In genomic region chr5:39449572-39449971, GRCh38 we compare ENCODE assay signal across 28 cellular contexts.
"Had no signal": no experiment of that assay in that cellular context is flagged by ENCODE, and none has a peak within 500 bp of the region (broad histone marks: within the 10 kb centered on the region; RNA-seq: fewer than 3 reads in every experiment).

No MANE protein-coding gene starts in this region.

- H3K36me3 Mint-ChIP-seq: immature natural killer cell; naive thymus-derived CD4-positive, alpha-beta T cell; natural killer cell treated with Interleukin-12 subunit alpha and Interleukin-12 subunit beta and Interleukin-15 and Interleukin-18, amount 100 ng/mL, for 72 hours; stimulated activated memory B cell treated with anti-CD40 and anti-IgM and Interleukin-4, amounts not matched to agents 10 μg/mL and 1 μg/mL and 100 μg/mL, for 72 hours had no signal

- H3K27ac ChIP-seq: left lung, lower lobe of right lung, ovary, right atrium auricular region, right lobe of liver, thyroid gland, upper lobe of left lung, vagina had no signal

- H3K27me3 Mint-ChIP-seq: stimulated activated memory B cell treated with anti-CD40 and anti-IgM and Interleukin-4, amounts not matched to agents 10 μg/mL and 1 μg/mL and 100 μg/mL, for 72 hours had no signal

- H3K36me3 ChIP-seq: left lung, lower lobe of right lung, ovary, right atrium auricular region, right lobe of liver, thyroid gland, transverse colon, upper lobe of left lung, vagina had no signal

- H3K9me3 Mint-ChIP-seq: immature natural killer cell; naive thymus-derived CD4-positive, alpha-beta T cell; natural killer cell treated with Interleukin-12 subunit alpha and Interleukin-12 subunit beta and Interleukin-15 and Interleukin-18, amount 100 ng/mL, for 72 hours; stimulated activated memory B cell treated with anti-CD40 and anti-IgM and Interleukin-4, amounts not matched to agents 10 μg/mL and 1 μg/mL and 100 μg/mL, for 72 hours; stimulated activated naive CD8-positive, alpha-beta T cell treated with anti-CD3 and anti-CD28 coated beads, Interleukin-15, amount 100 ng/mL, for 72 hours had no signal

- H3K4me1 Mint-ChIP-seq: immature natural killer cell; naive thymus-derived CD4-positive, alpha-beta T cell; stimulated activated memory B cell treated with anti-CD40 and anti-IgM and Interleukin-4, amounts not matched to agents 10 μg/mL and 1 μg/mL and 100 μg/mL, for 72 hours; stimulated activated naive CD8-positive, alpha-beta T cell treated with anti-CD3 and anti-CD28 coated beads, Interleukin-15, amount 100 ng/mL, for 72 hours had no signal

- H3K4me3 ChIP-seq: left lung, lower lobe of right lung, mucosa of descending colon, ovary, right atrium auricular region, right lobe of liver, smooth muscle cell, thyroid gland, transverse colon, upper lobe of left lung, vagina had no signal

- DNase-seq: hypothalamus; immature natural killer cell; kidney; left colon; left lung; lower lobe of right lung; mammary epithelial cell; mesendoderm; midbrain; mucosa of descending colon; naive thymus-derived CD4-positive, alpha-beta T cell; ovary; right lobe of liver; stimulated activated CD4-positive, alpha-beta T cell treated with anti-CD3 and anti-CD28 coated beads, Interleukin-1b, Interleukin-23, amount 100 ng/mL, for 48 hours; stimulated activated CD4-positive, alpha-beta T cell treated with anti-CD3 and anti-CD28 coated beads, Interleukin-2, amount 100 ng/mL, for 48 hours; stimulated activated CD4-positive, alpha-beta T cell treated with anti-CD3 and anti-CD28 coated beads, Interleukin-4, amount 100 ng/mL, for 4 hours; stimulated activated CD8-positive, alpha-beta memory T cell treated with anti-CD3 and anti-CD28 coated beads, Interleukin-4, amount 100 ng/mL, for 48 hours; stimulated activated naive CD4-positive, alpha-beta T cell treated with Interleukin-2 at 50 U/mL for 16 hours; stimulated activated naive CD8-positive, alpha-beta T cell treated with anti-CD3 and anti-CD28 coated beads, Interleukin-15, amount 100 ng/mL, for 72 hours; substantia nigra; thyroid gland; transverse colon; upper lobe of left lung had no signal

- ATAC-seq: left colon; left lung; lower lobe of right lung; mucosa of descending colon; naive thymus-derived CD4-positive, alpha-beta T cell; natural killer cell treated with Interleukin-12 subunit alpha and Interleukin-12 subunit beta and Interleukin-15 and Interleukin-18, amount 100 ng/mL, for 72 hours; right lobe of liver; stimulated activated memory B cell treated with anti-CD40 and anti-IgM and Interleukin-4, amounts not matched to agents 10 μg/mL and 1 μg/mL and 100 μg/mL, for 72 hours; stimulated activated naive CD8-positive, alpha-beta T cell treated with anti-CD3 and anti-CD28 coated beads, Interleukin-15, amount 100 ng/mL, for 72 hours had no signal

- H3K9me3 ChIP-seq: left lung, lower lobe of right lung, mucosa of descending colon, ovary, right atrium auricular region, right lobe of liver, thyroid gland, transverse colon, upper lobe of left lung, vagina had no signal

- H3K4me3 Mint-ChIP-seq: immature natural killer cell; naive thymus-derived CD4-positive, alpha-beta T cell; natural killer cell treated with Interleukin-12 subunit alpha and Interleukin-12 subunit beta and Interleukin-15 and Interleukin-18, amount 100 ng/mL, for 72 hours; stimulated activated memory B cell treated with anti-CD40 and anti-IgM and Interleukin-4, amounts not matched to agents 10 μg/mL and 1 μg/mL and 100 μg/mL, for 72 hours; stimulated activated naive CD8-positive, alpha-beta T cell treated with anti-CD3 and anti-CD28 coated beads, Interleukin-15, amount 100 ng/mL, for 72 hours had no signal

- H3K27ac Mint-ChIP-seq: immature natural killer cell; naive thymus-derived CD4-positive, alpha-beta T cell; natural killer cell treated with Interleukin-12 subunit alpha and Interleukin-12 subunit beta and Interleukin-15 and Interleukin-18, amount 100 ng/mL, for 72 hours; stimulated activated memory B cell treated with anti-CD40 and anti-IgM and Interleukin-4, amounts not matched to agents 10 μg/mL and 1 μg/mL and 100 μg/mL, for 72 hours; stimulated activated naive CD8-positive, alpha-beta T cell treated with anti-CD3 and anti-CD28 coated beads, Interleukin-15, amount 100 ng/mL, for 72 hours had no signal

- H3K4me1 ChIP-seq: left lung, lower lobe of right lung, right atrium auricular region, right lobe of liver, thyroid gland, upper lobe of left lung, vagina had no signal

- H3K27me3 ChIP-seq: left lung, ovary, right atrium auricular region, right lobe of liver, thyroid gland, transverse colon, upper lobe of left lung, vagina had no signal
